In genomic region chr10:3418901-3419300, GRCh38 we compare ENCODE assay signal across 31 cellular contexts.
"Had no signal": no experiment of that assay in that cellular context is flagged by ENCODE, and none has a peak within 500 bp of the region (broad histone marks: within the 10 kb centered on the region; RNA-seq: fewer than 3 reads in every experiment).

No MANE protein-coding gene starts in this region.

- H3K27ac Mint-ChIP-seq: activated B cell treated with CpG ODN at 0.5 μM for 24 hours; activated CD4-positive, alpha-beta memory T cell treated with anti-CD3 and anti-CD28 coated beads for 36 hours; activated naive CD4-positive, alpha-beta T cell treated with anti-CD3 and anti-CD28 coated beads, Interleukin-2, amount 10 ng/mL, durations not matched to agents 7 days and 5 days; activated naive CD8-positive, alpha-beta T cell; activated T-helper 1 cell treated with anti-CD3 and anti-CD28 coated beads, Interleukin-12 subunit alpha, Interleukin-12 subunit beta, Interleukin-2, Interleukin-4 antibody, amounts not matched to agents 30 ng/mL and 10 ng/mL and 1 ng/mL, durations not matched to agents 14 hours and 24 hours and 36 hours; T-cell had no signal

- ATAC-seq: activated T-cell treated with anti-CD3 and anti-CD28 coated beads, Interleukin-2, amount 50 U/mL, for 4 hours; Panc1; SK-N-SH treated with all-trans-retinoic acid at 6 μM for 48 hours; T-cell had no signal

- DNase-seq: activated B cell treated with CpG ODN at 0.5 μM for 24 hours; activated CD4-positive, alpha-beta memory T cell treated with anti-CD3 and anti-CD28 coated beads for 36 hours; activated CD4-positive, alpha-beta T cell treated with anti-CD3 and anti-CD28 coated beads for 4 hours; activated CD4-positive, alpha-beta T cell treated with anti-CD3 and anti-CD28 coated beads, Interleukin-2, amount 50 U/mL, for 1 hour; activated CD4-positive, CD25-positive, alpha-beta regulatory T cell treated with anti-CD3 and anti-CD28 coated beads, Interleukin-2, amount 50 U/mL, for 72 hours; activated CD8-positive, alpha-beta memory T cell treated with anti-CD3 and anti-CD28 coated beads, Interleukin-2, amount 50 U/mL, for 4 hours; activated effector memory CD4-positive, alpha-beta T cell treated with Interleukin-2 at 50 U/mL for 16 hours; activated naive CD4-positive, alpha-beta T cell treated with anti-CD3 and anti-CD28 coated beads, Interleukin-2, amount 10 ng/mL, durations not matched to agents 7 days and 5 days; activated T-cell treated with anti-CD3 and anti-CD28 coated beads for 4 hours; activated T-cell treated with anti-CD3 and anti-CD28 coated beads, Interleukin-2, amount 50 U/mL, for 4 hours; amniotic stem cell; aorta; MM.1S; MV-4-11; NCI-H1092; NCI-H1436 treated with DMSO at 0.1 percent for 48 hours; NCI-H1694 treated with DMSO at 0.1 percent for 48 hours; NCI-H2029; NCI-H345; NCI-H524 treated with DMSO at 0.1 percent for 48 hours; SIG-M5; T-cell; T-helper 2 cell; T-helper 9 cell had no signal

- H3K9ac ChIP-seq: KMS-11 had no signal

- H3K36me3 Mint-ChIP-seq: activated CD4-positive, alpha-beta memory T cell treated with anti-CD3 and anti-CD28 coated beads for 36 hours; activated naive CD4-positive, alpha-beta T cell treated with anti-CD3 and anti-CD28 coated beads, Interleukin-2, amount 10 ng/mL, durations not matched to agents 7 days and 5 days; activated naive CD8-positive, alpha-beta T cell; T-cell had no signal

- H3K4me3 Mint-ChIP-seq: activated B cell treated with CpG ODN at 0.5 μM for 24 hours; activated CD4-positive, alpha-beta memory T cell treated with anti-CD3 and anti-CD28 coated beads for 36 hours; activated naive CD4-positive, alpha-beta T cell treated with anti-CD3 and anti-CD28 coated beads, Interleukin-2, amount 10 ng/mL, durations not matched to agents 7 days and 5 days; activated naive CD8-positive, alpha-beta T cell; activated T-cell treated with anti-CD3 and anti-CD28 coated beads, Interleukin-2, amount 50 U/mL, for 4 hours; activated T-helper 1 cell treated with anti-CD3 and anti-CD28 coated beads, Interleukin-12 subunit alpha, Interleukin-12 subunit beta, Interleukin-2, Interleukin-4 antibody, amounts not matched to agents 30 ng/mL and 10 ng/mL and 1 ng/mL, durations not matched to agents 14 hours and 24 hours and 36 hours had no signal

- H3K36me3 ChIP-seq: breast epithelium had no signal

- H3K4me3 ChIP-seq: breast epithelium had no signal

- H3K27me3 ChIP-seq: breast epithelium had no signal

- H3K9me3 ChIP-seq: breast epithelium had no signal

- H3K27ac ChIP-seq: breast epithelium, KMS-11, VCaP had no signal

- H3K4me1 ChIP-seq: breast epithelium had no signal

- H3K9me3 Mint-ChIP-seq: activated B cell treated with CpG ODN at 0.5 μM for 24 hours; activated CD4-positive, alpha-beta memory T cell treated with anti-CD3 and anti-CD28 coated beads for 36 hours; activated naive CD4-positive, alpha-beta T cell treated with anti-CD3 and anti-CD28 coated beads, Interleukin-2, amount 10 ng/mL, durations not matched to agents 7 days and 5 days; activated T-cell treated with anti-CD3 and anti-CD28 coated beads, Interleukin-2, amount 50 U/mL, for 4 hours; activated T-helper 1 cell treated with anti-CD3 and anti-CD28 coated beads, Interleukin-12 subunit alpha, Interleukin-12 subunit beta, Interleukin-2, Interleukin-4 antibody, amounts not matched to agents 30 ng/mL and 10 ng/mL and 1 ng/mL, durations not matched to agents 14 hours and 24 hours and 36 hours; T-cell had no signal

- H3K27me3 Mint-ChIP-seq: activated CD4-positive, alpha-beta memory T cell treated with anti-CD3 and anti-CD28 coated beads for 36 hours had no signal

- H3K4me2 ChIP-seq: KMS-11 had no signal
